In the genomic region with DNA sequence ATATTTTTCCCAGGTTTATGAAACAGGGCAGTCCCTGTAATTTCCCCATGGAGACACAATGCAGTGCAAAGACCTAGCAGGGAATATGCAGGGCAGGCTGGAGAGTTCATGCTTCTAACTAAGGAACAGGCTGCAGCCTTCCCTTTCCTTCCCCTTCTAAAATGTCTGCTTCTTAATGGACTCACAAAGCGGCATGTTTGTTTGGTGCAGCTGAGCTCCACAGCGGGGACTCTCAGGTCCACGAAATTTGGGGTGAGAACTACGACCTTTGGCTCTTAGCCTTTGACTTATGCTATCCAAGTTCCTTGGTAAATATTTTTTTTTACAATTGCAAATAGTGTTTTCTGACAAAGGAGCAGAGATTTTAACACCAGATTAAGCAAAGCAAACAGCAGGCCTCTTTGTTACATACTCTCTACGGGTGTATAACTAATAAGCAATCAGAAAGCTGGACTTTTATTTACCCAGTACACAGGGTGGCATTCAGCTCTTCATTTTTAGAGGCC, we compare ENCODE assay signal across 15 cellular contexts.
DNase-seq lines count a peak whose midpoint lies in the region; ATAC-seq and TF ChIP-seq lines count a peak whose summit lies in the region.
"Had no signal": no experiment of that assay in that cellular context is flagged by ENCODE, and none has a peak within 500 bp of the region (broad histone marks: within the 10 kb centered on the region; RNA-seq: fewer than 3 reads in every experiment).

No MANE protein-coding gene starts in this region.

- H2AFZ ChIP-seq in H9 (ENCODE audit: low read length), result no peak overlapping the region

- CTCF ChIA-PET in WTC11 (lab: Charles Lee), result interaction anchor here (0.6 kb wide), 1 partner anchor 19 kb away, joined by 3 read pairs; no protein-coding TSS in a partner anchor
- CTCF ChIA-PET in activated CD8-positive, alpha-beta T cell treated with anti-CD3 and anti-CD28 coated beads for 36 hours (lab: Charles Lee), result interaction anchor here (1.5 to 2.8 kb wide), 2 partner anchors 10 to 14 kb away, joined by 4 to 12 read pairs; no protein-coding TSS in a partner anchor

- H3K18ac ChIP-seq in H9 (ENCODE audit: insufficient read length, low read depth, low read length), result no peak overlapping the region

- H3K36me3 ChIP-seq in stomach, result no peaks in the 10 kb centered on the region
- H3K36me3 ChIP-seq: Peyer's patch had no signal

- H3K27me3 ChIP-seq in H9 (ENCODE audit: insufficient read depth, low read length), result no peaks in the 10 kb centered on the region
- H3K27me3 ChIP-seq in stomach, result no peaks in the 10 kb centered on the region
- H3K27me3 ChIP-seq: Peyer's patch had no signal

- H3K36me3 Mint-ChIP-seq in H9 (ENCODE audit: insufficient read depth in 1 of 3, low read depth in 3 of 3) (peaks cover 0 to 3% (median 0%) of the 10 kb centered on the region in 3 experiments; a peak in 1 of 7 replicates), WTC11 (no peaks in the 10 kb centered on the region; the same call in 1 of the 2 replicates)
- H3K36me3 Mint-ChIP-seq in activated CD8-positive, alpha-beta T cell treated with anti-CD3 and anti-CD28 coated beads for 36 hours (ENCODE audit: low read depth), result no peaks in the 10 kb centered on the region

- H3K9me3 ChIP-seq in H9 (ENCODE audit: control insufficient read depth, low read depth, low read length), result no peaks in the 10 kb centered on the region
- H3K9me3 ChIP-seq in stomach, result no peaks in the 10 kb centered on the region
- H3K9me3 ChIP-seq: Peyer's patch had no signal

- no peak overlapping the region for H3K4me2 ChIP-seq in H9 (ENCODE audit: insufficient read depth, insufficient read length, low read length)

- H3K4me3 Mint-ChIP-seq in H9, result no peak overlapping the region
- H3K4me3 Mint-ChIP-seq in WTC11, result no peak overlapping the region
- no peak overlapping the region for H3K4me3 Mint-ChIP-seq in activated CD8-positive, alpha-beta T cell treated with anti-CD3 and anti-CD28 coated beads for 36 hours
- H3K4me3 Mint-ChIP-seq: T-cell had no signal

- H2BK20ac ChIP-seq in H9 (ENCODE audit: low read depth, low read length, poor library complexity, severe bottlenecking), result no peak overlapping the region

- H4K8ac ChIP-seq in H9 (replicated peaks; ENCODE audit: insufficient read length, low read depth, low read length), result no peak overlapping the region

- no peak overlapping the region for H3K4me3 ChIP-seq in stomach
- H3K4me3 ChIP-seq: Peyer's patch had no signal

- TF ChIP-seq CTCF in H9 (conservative IDR thresholded peaks at IDR 0.05) (no peak), WTC11 (IDR thresholded peaks at IDR 0.05) (no peak), stomach (IDR thresholded peaks at IDR 0.05) (no peak)
- TF ChIP-seq CTCF in activated CD8-positive, alpha-beta T cell treated with anti-CD3 and anti-CD28 coated beads for 36 hours (IDR thresholded peaks at IDR 0.05), result no peak

- TF ChIP-seq EP300 in stomach (IDR thresholded peaks at IDR 0.05), result no peak

- H3K4me1 Mint-ChIP-seq in H9 (peaks cover 57% of the 10 kb centered on the region in 2 experiments), WTC11 (peaks cover 58% of the 10 kb centered on the region)
- peaks cover 28% of the 10 kb centered on the region for H3K4me1 Mint-ChIP-seq in activated CD8-positive, alpha-beta T cell treated with anti-CD3 and anti-CD28 coated beads for 36 hours (ENCODE audit: low read depth)

- H3K4ac ChIP-seq in H9 (ENCODE audit: low read depth, low read length), result no peak overlapping the region

- no peak for ATAC-seq in WTC11
- ATAC-seq in left lobe of liver, result peak; percentile 56
- ATAC-seq in activated CD8-positive, alpha-beta T cell treated with anti-CD3 and anti-CD28 coated beads for 36 hours, result no peak

- H2BK15ac ChIP-seq in H9 (ENCODE audit: low read depth, low read length), result no peak overlapping the region

- intact Hi-C loops in stomach (cut with DNase I; ENCODE audit: low total_unique reads), result no loop called here
- intact Hi-C loops in activated CD8-positive, alpha-beta T cell treated with anti-CD3 and anti-CD28 coated beads for 36 hours (cut with micrococcal nuclease), result no loop called here

- WGBS in H9 (ENCODE audit: extremely low coverage, insufficient read length, low lambda C conversion rate), result no CpG with 5 or more reads among the region's 5 CpGs
- WGBS in stomach, 5 donors, result 32 to 61% (median 53%) methylated on average over 5 of the region's 5 CpGs

- H3K27ac ChIP-seq in H9 (ENCODE audit: insufficient read length, low read depth, low read length) (no peak overlapping the region), stomach (peak overlapping the region; percentile 36 to 75 (median 54))
- H3K27ac ChIP-seq: Peyer's patch had no signal

- peaks cover 23% of the 10 kb centered on the region for H3K4me1 ChIP-seq in H9 (ENCODE audit: insufficient read depth, low read length)
- peaks cover 0 to 73% (median 34%) of the 10 kb centered on the region in 4 donors for H3K4me1 ChIP-seq in stomach

- H3K79me1 ChIP-seq in H9 (ENCODE audit: insufficient read depth, low read depth, low read length, poor library complexity, severe bottlenecking), result no peaks in the 10 kb centered on the region

- no peak overlapping the region for H3K56ac ChIP-seq in H9 (ENCODE audit: insufficient read length, low read depth, low read length)

- no peaks in the 10 kb centered on the region for H3K27me3 Mint-ChIP-seq in H9 (ENCODE audit: low read depth)
- H3K27me3 Mint-ChIP-seq in WTC11 (ENCODE audit: low read depth), result no peaks in the 10 kb centered on the region
- H3K27me3 Mint-ChIP-seq in activated CD8-positive, alpha-beta T cell treated with anti-CD3 and anti-CD28 coated beads for 36 hours, result no peaks in the 10 kb centered on the region
- H3K27me3 Mint-ChIP-seq: naive thymus-derived CD4-positive, alpha-beta T cell; T-cell had no signal

- H3K9me3 Mint-ChIP-seq in H9 (no peaks in the 10 kb centered on the region; a peak in 1 of 5 replicates), WTC11 (no peaks in the 10 kb centered on the region)
- no peaks in the 10 kb centered on the region for H3K9me3 Mint-ChIP-seq in activated CD8-positive, alpha-beta T cell treated with anti-CD3 and anti-CD28 coated beads for 36 hours
- H3K9me3 Mint-ChIP-seq: naive thymus-derived CD4-positive, alpha-beta T cell; T-cell had no signal

- H3K14ac ChIP-seq in H9 (ENCODE audit: insufficient read depth, low read length), result no peak overlapping the region

- DNase-seq in H9 (no peak), WTC11 (ENCODE audit: low spot score) (no peak), left lobe of liver (ENCODE audit: low spot score) (no peak), stomach (peak; percentile 44), putamen (ENCODE audit: low spot score) (no peak), T-helper 2 cell (no peak)
- DNase-seq in activated CD8-positive, alpha-beta T cell treated with anti-CD3 and anti-CD28 coated beads for 36 hours, result no peak
- DNase-seq: activated CD4-positive, CD25-positive, alpha-beta regulatory T cell treated with anti-CD3 and anti-CD28 coated beads, Interleukin-2, amount 50 U/mL, for 72 hours; C1 segment of cervical spinal cord; Karpas-422; NCI-H1694; right cardiac atrium had no signal

- H2BK120ac ChIP-seq in H9 (ENCODE audit: low read depth, low read length, poor library complexity, severe bottlenecking), result no peak overlapping the region

- TF ChIP-seq POLR2A in stomach (IDR thresholded peaks at IDR 0.05), result no peak

- H3K27ac Mint-ChIP-seq in H9, result peak overlapping the region in 2 of 3 experiments; percentile 17 to 40; a peak in 2 of 7 replicates
- peak overlapping the region; percentile 92 for H3K27ac Mint-ChIP-seq in WTC11
- no peak overlapping the region for H3K27ac Mint-ChIP-seq in activated CD8-positive, alpha-beta T cell treated with anti-CD3 and anti-CD28 coated beads for 36 hours

- no peak overlapping the region for H3K9ac ChIP-seq in H9 (ENCODE audit: extremely low read depth, insufficient read length, low read length)

- no peak overlapping the region for H2BK5ac ChIP-seq in H9 (ENCODE audit: insufficient read length, low read length)

- H2AK5ac ChIP-seq in H9 (ENCODE audit: insufficient read length, low read length), result no peak overlapping the region

- no peaks in the 10 kb centered on the region for H4K20me1 ChIP-seq in H9 (ENCODE audit: control insufficient read depth, insufficient read depth, insufficient read length)

- no peak overlapping the region for H3T11ph ChIP-seq in H9 (ENCODE audit: low read length)

- H3K23ac ChIP-seq in H9 (ENCODE audit: insufficient read length, low read depth, low read length), result no peak overlapping the region

- no peak overlapping the region for H2BK12ac ChIP-seq in H9 (ENCODE audit: insufficient read length, low read depth, low read length)

- POLR2A ChIA-PET in WTC11 (lab: Charles Lee), result interaction anchor here (0.6 kb wide), 1 partner anchor 342 kb away, joined by 3 read pairs; no protein-coding TSS in a partner anchor
- POLR2A ChIA-PET in activated CD8-positive, alpha-beta T cell treated with anti-CD3 and anti-CD28 coated beads for 36 hours (lab: Charles Lee), result interaction anchor here (0.7 kb wide), 1 partner anchor 184 kb away, joined by 3 read pairs; no protein-coding TSS in a partner anchor

- no peak overlapping the region for H4K5ac ChIP-seq in H9 (ENCODE audit: insufficient read length, low read depth, low read length)

- H4K91ac ChIP-seq in H9 (ENCODE audit: insufficient read length, low read depth, low read length), result no peak overlapping the region

- H3K79me2 ChIP-seq in H9 (ENCODE audit: insufficient read depth, low read length), result no peaks in the 10 kb centered on the region

- H3K23me2 ChIP-seq in H9 (ENCODE audit: insufficient read length, low read depth, low read length, poor library complexity, severe bottlenecking), result no peaks in the 10 kb centered on the region

TF ChIP-seq in WTC11, 78 proteins besides CTCF, POLR2A, EP300 and RAD21:
- TF ChIP-seq PRRX2 (CRISPR knock-in tag; IDR thresholded peaks at IDR 0.05) (no peak), ELF4 (CRISPR knock-in tag; IDR thresholded peaks at IDR 0.05; ENCODE audit: low read depth) (no peak), GABPB1 (CRISPR knock-in tag; IDR thresholded peaks at IDR 0.05) (0 out of 2 replicates have a peak, but pooled peaks have one; percentile 28)
